ENCODE assay signal across 6 cellular contexts in genomic region chr20:57973886-57974285, GRCh38.
"Had no signal": no experiment of that assay in that cellular context is flagged by ENCODE, and none has a peak within 500 bp of the region (broad histone marks: within the 10 kb centered on the region; RNA-seq: fewer than 3 reads in every experiment).

No MANE protein-coding gene starts in this region.

- ATAC-seq: HepG2, K562 had no signal

- DNase-seq: IMR-90, KBM-7 had no signal

- H3K4me3 ChIP-seq: K562 had no signal

- H3K4me1 Mint-ChIP-seq: IgD-negative memory B cell had no signal

- H3K27ac ChIP-seq: HL-60 had no signal

- H3K27ac Mint-ChIP-seq: IgD-negative memory B cell had no signal
